Comparison of ENCODE assay signal across 21 cellular contexts in the genomic region with DNA sequence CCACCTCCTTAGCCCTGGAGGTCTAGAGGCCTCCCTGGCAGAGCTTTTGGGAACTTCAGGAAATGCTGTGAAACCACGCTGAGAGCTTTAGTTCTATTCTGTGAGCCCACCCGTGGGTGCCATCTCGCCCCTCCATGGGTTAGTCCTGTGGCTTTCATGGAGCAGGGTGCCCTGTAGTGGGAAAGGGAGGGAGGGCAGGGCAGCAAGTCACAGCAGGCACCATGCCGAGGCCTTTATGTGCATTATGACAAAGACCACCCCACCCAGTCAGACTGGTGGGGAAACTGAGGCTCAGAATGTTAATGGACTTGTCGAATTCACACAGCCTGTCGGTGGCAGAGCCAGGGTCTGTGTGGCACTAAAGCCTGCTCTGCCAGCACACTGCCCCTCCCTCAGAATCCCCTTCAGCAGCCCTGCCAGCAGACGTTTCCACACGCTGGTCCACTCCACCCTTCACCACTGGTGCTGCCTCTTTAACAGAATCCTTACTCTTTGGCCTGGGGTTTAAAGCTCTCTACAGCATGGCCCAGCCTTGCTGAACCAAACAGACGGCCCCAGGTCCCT. TPM values are rescaled to one million over a fixed set of nuclear protein-coding genes. Genes with fewer than 3 reads are reported as not detected.
A peak's percentile ranks its signal among the peaks of the same experiment; 100 is the strongest.
DNase-seq lines count a peak whose midpoint lies in the region; ATAC-seq and TF ChIP-seq lines count a peak whose summit lies in the region.
"Had no signal": no experiment of that assay in that cellular context is flagged by ENCODE, and none has a peak within 500 bp of the region (broad histone marks: within the 10 kb centered on the region; RNA-seq: fewer than 3 reads in every experiment).

No MANE protein-coding gene starts in this region.

- no peak overlapping the region for H3K27ac ChIP-seq in RWPE2 (ENCODE audit: poor library complexity, severe bottlenecking)

- no peak overlapping the region for H3K27ac Mint-ChIP-seq in activated T-cell treated with anti-CD3 and anti-CD28 coated beads, Interleukin-2, amount 50 U/mL, for 24 hours
- H3K27ac Mint-ChIP-seq in stimulated activated effector memory CD8-positive, alpha-beta T cell treated with anti-CD3 and anti-CD28 coated beads, Interleukin-12 subunit alpha, Interleukin-12 subunit beta, amount 100 ng/mL, for 72 hours, result peak overlapping the region; percentile 9
- H3K27ac Mint-ChIP-seq: B cell had no signal

- H3K9me3 Mint-ChIP-seq in activated T-cell treated with anti-CD3 and anti-CD28 coated beads, Interleukin-2, amount 50 U/mL, for 24 hours, result no peaks in the 10 kb centered on the region
- no peaks in the 10 kb centered on the region for H3K9me3 Mint-ChIP-seq in stimulated activated effector memory CD8-positive, alpha-beta T cell treated with anti-CD3 and anti-CD28 coated beads, Interleukin-12 subunit alpha, Interleukin-12 subunit beta, amount 100 ng/mL, for 72 hours
- H3K9me3 Mint-ChIP-seq: CD4-positive, CD25-positive, alpha-beta regulatory T cell had no signal

- H3K4me3 ChIP-seq in RWPE2 (ENCODE audit: severe bottlenecking), result no peak overlapping the region
- H3K4me3 ChIP-seq: GM12878 had no signal

- H3K27me3 ChIP-seq in RWPE2 (ENCODE audit: insufficient read depth, poor library complexity, severe bottlenecking), result no peaks in the 10 kb centered on the region

- no peaks in the 10 kb centered on the region for H3K36me3 Mint-ChIP-seq in activated T-cell treated with anti-CD3 and anti-CD28 coated beads, Interleukin-2, amount 50 U/mL, for 24 hours (ENCODE audit: low read depth)
- H3K36me3 Mint-ChIP-seq in stimulated activated effector memory CD8-positive, alpha-beta T cell treated with anti-CD3 and anti-CD28 coated beads, Interleukin-12 subunit alpha, Interleukin-12 subunit beta, amount 100 ng/mL, for 72 hours, result no peaks in the 10 kb centered on the region

- no peak for ATAC-seq in RWPE2 (ENCODE audit: low read depth)
- ATAC-seq in left lobe of liver, result no peak
- no peak for ATAC-seq in stimulated activated effector memory CD8-positive, alpha-beta T cell treated with anti-CD3 and anti-CD28 coated beads, Interleukin-12 subunit alpha, Interleukin-12 subunit beta, amount 100 ng/mL, for 72 hours
- ATAC-seq in GM19452 (IDR thresholded peaks at IDR 0.05; ENCODE audit: unreplicated experiment), result no peak
- ATAC-seq: GM12878, PC-3 had no signal

- no peaks in the 10 kb centered on the region for H3K9me3 ChIP-seq in RWPE2 (ENCODE audit: severe bottlenecking)

- peaks cover 11% of the 10 kb centered on the region for H3K4me1 Mint-ChIP-seq in activated T-cell treated with anti-CD3 and anti-CD28 coated beads, Interleukin-2, amount 50 U/mL, for 24 hours (ENCODE audit: low read depth)
- peaks cover 14% of the 10 kb centered on the region for H3K4me1 Mint-ChIP-seq in stimulated activated effector memory CD8-positive, alpha-beta T cell treated with anti-CD3 and anti-CD28 coated beads, Interleukin-12 subunit alpha, Interleukin-12 subunit beta, amount 100 ng/mL, for 72 hours

- H3K4me3 Mint-ChIP-seq in activated T-cell treated with anti-CD3 and anti-CD28 coated beads, Interleukin-2, amount 50 U/mL, for 24 hours, result no peak overlapping the region
- no peak overlapping the region for H3K4me3 Mint-ChIP-seq in stimulated activated effector memory CD8-positive, alpha-beta T cell treated with anti-CD3 and anti-CD28 coated beads, Interleukin-12 subunit alpha, Interleukin-12 subunit beta, amount 100 ng/mL, for 72 hours
- H3K4me3 Mint-ChIP-seq: B cell; CD4-positive, CD25-positive, alpha-beta regulatory T cell had no signal

- no peaks in the 10 kb centered on the region for H3K36me3 ChIP-seq in RWPE2 (ENCODE audit: low read depth)

- H3K27me3 Mint-ChIP-seq in activated T-cell treated with anti-CD3 and anti-CD28 coated beads, Interleukin-2, amount 50 U/mL, for 24 hours, result no peaks in the 10 kb centered on the region
- H3K27me3 Mint-ChIP-seq: CD4-positive, CD25-positive, alpha-beta regulatory T cell had no signal

- TF ChIP-seq CTCF in RWPE2 (IDR thresholded peaks at IDR 0.05; ENCODE audit: poor library complexity, severe bottlenecking), result no peak

- DNase-seq in activated T-cell treated with anti-CD3 and anti-CD28 coated beads, Interleukin-2, amount 50 U/mL, for 24 hours, result peak; percentile 13
- DNase-seq in activated T-cell treated with anti-CD3 and anti-CD28 coated beads, Interleukin-2, amount 50 U/mL, for 1 hour, result no peak
- DNase-seq in RWPE2 (ENCODE audit: low spot score) (peak; percentile 18), left lobe of liver (ENCODE audit: low spot score) (peak; percentile 29), NCI-H2029 (lab: John Stamatoyannopoulos, UW) (no peak), A172 (ENCODE audit: low spot score) (no peak)
- DNase-seq in stimulated activated effector memory CD8-positive, alpha-beta T cell treated with anti-CD3 and anti-CD28 coated beads, Interleukin-12 subunit alpha, Interleukin-12 subunit beta, amount 100 ng/mL, for 72 hours (ENCODE audit: low spot score in 2 of 2), result no peak
- DNase-seq: 8988T; CD4-positive, CD25-positive, alpha-beta regulatory T cell; COR-L47; KBM-7; MV-4-11; NCI-H1930; NCI-H345; NCI-H526; PC-3; RPMI8226; SIG-M5 had no signal

- no peaks in the 10 kb centered on the region for H3K4me1 ChIP-seq in RWPE2 (ENCODE audit: insufficient read depth, poor library complexity, severe bottlenecking)

RNA-seq across cellular contexts. Expression of a gene that starts 13.4 kb away (rescaled TPM):
- total RNA-seq in left lobe of liver, result 0.15 TPM
- not detected in 2 replicates for total RNA-seq in A172 (2014; rRNA removed; shearing (Covaris generic))

RNA-seq across cellular contexts. Expression of a gene that starts 39.3 kb away (rescaled TPM):
- 10.4 TPM for total RNA-seq in left lobe of liver
- 2.1 and 2.9 TPM in 2 replicates for total RNA-seq in A172 (2014; rRNA removed; shearing (Covaris generic))
- total RNA-seq: B cell; CD4-positive, CD25-positive, alpha-beta regulatory T cell; PC-3 had no signal

Comparison
In these comparisons a context has a peak if more than half of its experiments do, and no peak if none do; other contexts are left out.
1. DNase-seq: peak in activated T-cell treated with anti-CD3 and anti-CD28 coated beads, Interleukin-2, amount 50 U/mL, for 24 hours (single experiment), RWPE2 (single experiment) and left lobe of liver (single experiment); none in activated T-cell treated with anti-CD3 and anti-CD28 coated beads, Interleukin-2, amount 50 U/mL, for 1 hour (single experiment), stimulated activated effector memory CD8-positive, alpha-beta T cell treated with anti-CD3 and anti-CD28 coated beads, Interleukin-12 subunit alpha, Interleukin-12 subunit beta, amount 100 ng/mL, for 72 hours (0 of 2), NCI-H2029 (single experiment) and A172 (single experiment).